ENCODE assay signal across 8 cellular contexts in the genomic region with DNA sequence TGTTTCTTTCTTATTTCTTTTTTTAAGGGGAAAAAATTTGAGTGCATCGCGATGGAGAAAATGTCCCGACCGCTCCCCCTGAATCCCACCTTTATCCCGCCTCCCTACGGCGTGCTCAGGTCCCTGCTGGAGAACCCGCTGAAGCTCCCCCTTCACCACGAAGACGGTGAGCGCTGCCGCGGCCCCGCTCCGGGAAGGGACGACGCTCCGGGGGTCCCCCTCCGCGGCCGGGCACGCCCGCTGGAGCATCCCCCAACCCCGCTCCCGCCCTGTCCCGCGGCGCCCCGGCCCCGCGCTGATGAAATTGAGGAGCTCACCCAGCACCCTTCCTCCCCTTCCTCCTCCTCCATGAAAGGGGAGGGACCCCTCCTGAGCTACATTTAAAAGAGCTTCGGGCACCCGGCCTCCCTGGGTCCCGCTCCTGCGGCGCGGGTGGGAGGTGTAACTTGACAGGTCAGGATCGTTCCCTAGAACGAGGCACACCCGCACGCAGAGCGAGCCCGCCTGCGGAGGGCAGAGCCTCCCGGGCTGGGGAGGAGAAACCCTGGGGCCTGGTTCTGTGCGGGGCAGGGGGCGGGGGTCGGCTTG. TPM values are rescaled to one million over a fixed set of nuclear protein-coding genes. Genes with fewer than 3 reads are reported as not detected.
DNase-seq lines count a peak whose midpoint lies in the region; ATAC-seq and TF ChIP-seq lines count a peak whose summit lies in the region.

No MANE protein-coding gene starts in this region.

- no peaks in the 10 kb centered on the region for H3K9me3 ChIP-seq in CD4-positive, alpha-beta memory T cell (ENCODE audit: control insufficient read depth in 1 of 2, low read length in 2 of 2)
- H3K9me3 ChIP-seq in SK-N-MC (ENCODE audit: low read depth, low read length) = no peaks in the 10 kb centered on the region
- H3K9me3 ChIP-seq in mucosa of stomach (ENCODE audit: control insufficient read depth, low read length) = no peaks in the 10 kb centered on the region
- no peaks in the 10 kb centered on the region for H3K9me3 ChIP-seq in vagina

- H3K4me1 Mint-ChIP-seq in CD4-positive, alpha-beta memory T cell = peaks cover 24 to 55% (median 28%) of the 10 kb centered on the region in 4 donors

- H3K4me1 ChIP-seq in CD4-positive, alpha-beta memory T cell (ENCODE audit: insufficient read depth, low read length) = peaks cover 23% of the 10 kb centered on the region
- H3K4me1 ChIP-seq in mucosa of stomach (ENCODE audit: control insufficient read depth, insufficient read depth, low read length) = peaks cover 14% of the 10 kb centered on the region
- peaks cover 38% of the 10 kb centered on the region for H3K4me1 ChIP-seq in vagina

- H3K4me3 Mint-ChIP-seq in CD4-positive, alpha-beta memory T cell = peak overlapping the region; percentile 79 to 87 (median 84)

- H3K27me3 ChIP-seq in CD4-positive, alpha-beta memory T cell (ENCODE audit: insufficient read depth, low read length) = peaks cover 4% of the 10 kb centered on the region
- H3K27me3 ChIP-seq in mucosa of stomach (ENCODE audit: control insufficient read depth, insufficient read depth, low read length) (peaks cover 35% of the 10 kb centered on the region), vagina (no peaks in the 10 kb centered on the region)

- CTCF ChIA-PET in CD4-positive, alpha-beta memory T cell (lab: Charles Lee; ENCODE audit: partially characterized antibody) = interaction anchor here (0.7 to 6.9 kb wide), 6 partner anchors 27 to 301 kb away, joined by 3 to 109 read pairs (median 4); no protein-coding TSS in a partner anchor

- peak overlapping the region; percentile 14 to 42 for H3K4me3 ChIP-seq in CD4-positive, alpha-beta memory T cell (ENCODE audit: low read length in 2 of 2)
- peak overlapping the region; percentile 78 for H3K4me3 ChIP-seq in SK-N-MC
- no peak overlapping the region for H3K4me3 ChIP-seq in mucosa of stomach (ENCODE audit: low read length)
- peak overlapping the region; percentile 60 to 90 for H3K4me3 ChIP-seq in vagina

- intact Hi-C loops in CD4-positive, alpha-beta memory T cell (cut with micrococcal nuclease) = loop anchor here (2.0 to 10.0 kb wide), 2 partner anchors 157 to 211 kb away; no protein-coding TSS in a partner anchor
- intact Hi-C loops in vagina (cut with DNase I) = no loop called here

- H3K36me3 ChIP-seq in CD4-positive, alpha-beta memory T cell (ENCODE audit: insufficient read depth, low read length) = no peaks in the 10 kb centered on the region
- H3K36me3 ChIP-seq in SK-N-MC (ENCODE audit: insufficient read depth, low read length) (no peaks in the 10 kb centered on the region), mucosa of stomach (ENCODE audit: control insufficient read depth, insufficient read depth, low read length) (no peaks in the 10 kb centered on the region), vagina (no peaks in the 10 kb centered on the region)

- peaks cover 0 to 8% (median 1%) of the 10 kb centered on the region in 8 donors for H3K9me3 Mint-ChIP-seq in CD4-positive, alpha-beta memory T cell

- H3K27me3 Mint-ChIP-seq in CD4-positive, alpha-beta memory T cell = peaks cover 7 to 11% of the 10 kb centered on the region in 2 donors

- POLR2A ChIA-PET in CD4-positive, alpha-beta memory T cell (lab: Charles Lee; ENCODE audit: partially characterized antibody) = interaction anchor here (0.7 to 4.6 kb wide), 14 partner anchors 8 to 273 kb away, joined by 3 to 119 read pairs (median 4); no protein-coding TSS in a partner anchor

- H3K27ac ChIP-seq in CD4-positive, alpha-beta memory T cell (ENCODE audit: low read depth, low read length) = peak overlapping the region; percentile 22
- H3K27ac ChIP-seq in SK-N-MC (no peak overlapping the region), vagina (peak overlapping the region; percentile 88)

- H3K9ac ChIP-seq in SK-N-MC (ENCODE audit: insufficient read length) (peak overlapping the region; percentile 51), mucosa of stomach (ENCODE audit: low read length) (peak overlapping the region; percentile 59)

- ATAC-seq in HG02642 (IDR thresholded peaks at IDR 0.05; ENCODE audit: poor library complexity, unreplicated experiment) (no peak), GM18520 (IDR thresholded peaks at IDR 0.05; ENCODE audit: unreplicated experiment) (no peak), GM21529 (IDR thresholded peaks at IDR 0.05; ENCODE audit: unreplicated experiment) (no peak)

- TF ChIP-seq CTCF in vagina (IDR thresholded peaks at IDR 0.05) = no peak

- no peak for TF ChIP-seq POLR2A in vagina (IDR thresholded peaks at IDR 0.05)

- H3K27ac Mint-ChIP-seq in CD4-positive, alpha-beta memory T cell = peak overlapping the region; percentile 47 to 93 (median 88)

- H3K36me3 Mint-ChIP-seq in CD4-positive, alpha-beta memory T cell = peaks cover 5 to 6% of the 10 kb centered on the region in 2 donors

- DNase-seq in CD4-positive, alpha-beta memory T cell = peak in 4 of 5 donors; percentile 20 to 54 (median 28)
- DNase-seq in SK-N-MC (ENCODE audit: low read depth, low spot score) = no peak
- peak; percentile 1 for DNase-seq in effector CD8-positive, alpha-beta T cell (lab: John Stamatoyannopoulos, UW)
- DNase-seq in vagina (ENCODE audit: extremely low spot score in 2 of 2) = no peak

RNA-seq across cellular contexts. Expression of gene HLF, which starts 0.8 kb away (rescaled TPM):
- 1 to 10 TPM; 3.5 to 3.9 TPM for total RNA-seq in CD4-positive, alpha-beta memory T cell
- polyA plus RNA-seq in CD4-positive, alpha-beta memory T cell = 1 to 10 TPM; 3.2 to 3.7 TPM
- 14.7 TPM for total RNA-seq in vagina

Comparison
In these comparisons a context has a peak if more than half of its experiments do, and no peak if none do; other contexts are left out.
1. DNase-seq: peak in CD4-positive, alpha-beta memory T cell (4 of 5) and effector CD8-positive, alpha-beta T cell (single experiment); none in SK-N-MC (single experiment) and vagina (0 of 2).